7 cellular contexts compared by ENCODE assay signal in genomic region chrX:2752441-2752840, GRCh38. TPM values are rescaled to one million over a fixed set of nuclear protein-coding genes. Genes with fewer than 3 reads are reported as not detected.
"Had no signal": no experiment of that assay in that cellular context is flagged by ENCODE, and none has a peak within 500 bp of the region (broad histone marks: within the 10 kb centered on the region; RNA-seq: fewer than 3 reads in every experiment).

No MANE protein-coding gene starts in this region.

RNA-seq across cellular contexts. Expression of gene XG, which starts 0.6 kb away (rescaled TPM):
- total RNA-seq: activated CD4-positive, alpha-beta memory T cell treated with anti-CD3 and anti-CD28 coated beads, Interleukin-2, amount 10 ng/mL, durations not matched to agents 7 days and 5 days; activated CD4-positive, alpha-beta T cell treated with anti-CD3 and anti-CD28 coated beads, Interleukin-2, amount 10 ng/mL, durations not matched to agents 24 days and 14 days; activated naive CD4-positive, alpha-beta T cell treated with anti-CD3 and anti-CD28 coated beads for 36 hours; activated T-cell treated with anti-CD3 and anti-CD28 coated beads, Interleukin-2, amount 50 U/mL, for 72 hours; naive thymus-derived CD8-positive, alpha-beta T cell; renal cortical epithelial cell; T-helper 2 cell treated with Interferon-gamma antibody and Interleukin-4, amounts not matched to agents 100 ng/mL and 5 ng/mL, for 36 hours had no signal
- polyA plus RNA-seq: naive thymus-derived CD8-positive, alpha-beta T cell had no signal
